In genomic region chr9:75851917-75852316, GRCh38 we compare ENCODE assay signal across 20 cellular contexts.
"Had no signal": no experiment of that assay in that cellular context is flagged by ENCODE, and none has a peak within 500 bp of the region (broad histone marks: within the 10 kb centered on the region; RNA-seq: fewer than 3 reads in every experiment).

No MANE protein-coding gene starts in this region.

- H3K4me3 Mint-ChIP-seq: dendritic cell treated with granulocyte-macrophage colony-stimulating factor and Interleukin-4, amounts not matched to agents 40 ng/mL and 50 ng/mL, for 4 days; immature natural killer cell had no signal

- H3K4me2 ChIP-seq: hepatocyte had no signal

- H3K4me1 ChIP-seq: colonic mucosa, esophagus muscularis mucosa, foreskin keratinocyte, gastroesophageal sphincter, left lung, lower lobe of right lung had no signal

- H3K9me3 Mint-ChIP-seq: dendritic cell treated with granulocyte-macrophage colony-stimulating factor and Interleukin-4, amounts not matched to agents 40 ng/mL and 50 ng/mL, for 4 days; immature natural killer cell had no signal

- H2AFZ ChIP-seq: hepatocyte had no signal

- H3K4me3 ChIP-seq: colonic mucosa, dorsolateral prefrontal cortex, esophagus muscularis mucosa, gastroesophageal sphincter, heart left ventricle, hepatocyte, left lung, lower lobe of right lung, mucosa of descending colon had no signal

- H3K9me3 ChIP-seq: colonic mucosa, esophagus muscularis mucosa, gastroesophageal sphincter, heart left ventricle, left lung, lower lobe of right lung, mucosa of descending colon had no signal

- H3K27me3 ChIP-seq: colonic mucosa, dorsolateral prefrontal cortex, esophagus muscularis mucosa, foreskin keratinocyte, gastroesophageal sphincter, heart left ventricle, hepatocyte, left lung had no signal

- H3K79me2 ChIP-seq: hepatocyte had no signal

- DNase-seq: cerebellar nuclear complex; colonic mucosa; cortex of kidney; dorsolateral prefrontal cortex; effector CD4-positive, alpha-beta T cell; effector memory CD4-positive, alpha-beta T cell; foreskin keratinocyte; heart left ventricle; hypothalamus; immature natural killer cell; left cardiac atrium; left lung; left ventricle myocardium superior; lower lobe of right lung; mesenchymal stem cell; mucosa of descending colon had no signal

- H3K27ac Mint-ChIP-seq: dendritic cell treated with granulocyte-macrophage colony-stimulating factor and Interleukin-4, amounts not matched to agents 40 ng/mL and 50 ng/mL, for 4 days; immature natural killer cell had no signal

- H3K27ac ChIP-seq: colonic mucosa, dorsolateral prefrontal cortex, esophagus muscularis mucosa, foreskin keratinocyte, gastroesophageal sphincter, heart left ventricle, hepatocyte, left lung, lower lobe of right lung had no signal

- H3K27me3 Mint-ChIP-seq: dendritic cell treated with granulocyte-macrophage colony-stimulating factor and Interleukin-4, amounts not matched to agents 40 ng/mL and 50 ng/mL, for 4 days had no signal

- H3K36me3 ChIP-seq: colonic mucosa, esophagus muscularis mucosa, gastroesophageal sphincter, heart left ventricle, left lung, lower lobe of right lung had no signal

- H3K4me1 Mint-ChIP-seq: immature natural killer cell had no signal

- H3K36me3 Mint-ChIP-seq: immature natural killer cell had no signal
